Comparison of ENCODE assay signal across 10 cellular contexts in the genomic region with DNA sequence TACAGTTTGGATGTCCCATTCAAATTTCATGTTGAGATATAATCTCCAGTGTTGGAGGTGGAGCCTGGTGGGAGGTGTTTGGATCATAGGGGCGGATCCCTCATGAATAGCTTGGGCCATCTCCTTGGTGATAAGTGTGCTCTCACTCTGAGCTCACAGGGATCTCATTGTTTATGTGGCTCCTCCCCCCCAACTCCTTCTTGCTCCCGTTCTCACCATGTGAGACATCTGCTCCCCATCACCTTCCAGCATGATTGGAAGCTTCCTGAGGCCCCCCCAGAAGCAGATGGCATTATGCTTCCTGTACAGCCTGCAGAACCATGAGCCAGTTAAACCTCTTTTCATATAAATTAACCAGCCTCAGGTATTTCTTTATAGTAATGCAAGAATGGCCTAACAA. TPM values are rescaled to one million over a fixed set of nuclear protein-coding genes. Genes with fewer than 3 reads are reported as not detected.
DNase-seq lines count a peak whose midpoint lies in the region; FAIRE-seq and TF ChIP-seq lines count a peak whose summit lies in the region.
"Had no signal": no experiment of that assay in that cellular context is flagged by ENCODE, and none has a peak within 500 bp of the region (broad histone marks: within the 10 kb centered on the region; RNA-seq: fewer than 3 reads in every experiment).

No MANE protein-coding gene starts in this region.

- no peak overlapping the region for H3K27ac ChIP-seq in small intestine (ENCODE audit: low read depth in 1 of 2, low read length in 1 of 2)

- H3K27me3 ChIP-seq in small intestine (ENCODE audit: control insufficient read depth in 2 of 2, insufficient read depth in 2 of 2, low read length in 2 of 2): no peaks in the 10 kb centered on the region

- peaks cover 5 to 8% of the 10 kb centered on the region in 2 donors for H3K4me1 ChIP-seq in small intestine (ENCODE audit: control insufficient read depth in 2 of 2, insufficient read depth in 1 of 2, low read depth in 1 of 2, low read length in 1 of 2)

- 31 to 50% (median 39%) methylated on average over 2 of the region's 2 CpGs for WGBS in small intestine, 3 donors

- no peak for TF ChIP-seq POLR2A in NB4 (IDR thresholded peaks at IDR 0.05; ENCODE audit: extremely low read depth, insufficient read length)

- H3K9me3 ChIP-seq in small intestine (ENCODE audit: control insufficient read depth, low read depth): no peaks in the 10 kb centered on the region

- no peak overlapping the region for H3K4me3 ChIP-seq in NB4 (ENCODE audit: low read depth, low read length)
- no peak overlapping the region for H3K4me3 ChIP-seq in small intestine (ENCODE audit: low read depth in 1 of 2, low read length in 2 of 2)

- FAIRE-seq in RCC 7860 (lab: Jason Lieb, UNC) (no peak), small intestine (lab: Jason Lieb, UNC) (no peak)

- H3K36me3 ChIP-seq in small intestine (ENCODE audit: control insufficient read depth in 2 of 2, insufficient read depth in 2 of 2, low read length in 2 of 2): no peaks in the 10 kb centered on the region

- TF ChIP-seq CTCF in NB4 (IDR thresholded peaks at IDR 0.05; ENCODE audit: low read depth, low read length): no peak

- peak in 2 of 3 experiments; percentile 19 to 63 for DNase-seq in NCI-H1417 (lab: John Stamatoyannopoulos, UW)
- no peak for DNase-seq in NCI-H1417 treated with DMSO at 0.1 percent for 48 hours (lab: John Stamatoyannopoulos, UW)
- DNase-seq in NB4 (ENCODE audit: low read depth): peak; percentile 36
- DNase-seq in SW 1271 (lab: John Stamatoyannopoulos, UW): peak; percentile 38 to 54
- DNase-seq in islet precursor cell: peak; percentile 64
- DNase-seq in RCC 7860 (ENCODE audit: low spot score): no peak
- DNase-seq in SHP77 treated with DMSO at 0.1 percent for 48 hours (lab: John Stamatoyannopoulos, UW): no peak
- no peak for DNase-seq in small intestine
- DNase-seq: NCI-H446 treated with DMSO at 0.1 percent for 48 hours, T-helper 2 cell had no signal

RNA-seq across cellular contexts. Expression of gene INPP1, which starts 3.0 kb away (rescaled TPM):
- polyA plus RNA-seq in small intestine: 10 to 100 TPM; 32.8 to 77.2 (median 74.6) TPM

RNA-seq across cellular contexts. Expression of gene HIBCH, which starts 20.7 kb away (rescaled TPM):
- polyA plus RNA-seq in small intestine: 10 to 100 TPM; 27.0 to 45.5 (median 28.6) TPM

Comparison
In these comparisons a context has a peak if more than half of its experiments do, and no peak if none do; other contexts are left out.
1. DNase-seq: peak in NCI-H1417 (2 of 3), NB4 (single experiment), SW 1271 (2 of 2) and islet precursor cell (single experiment); none in NCI-H1417 treated with DMSO at 0.1 percent for 48 hours (single experiment), RCC 7860 (single experiment), SHP77 treated with DMSO at 0.1 percent for 48 hours (single experiment) and small intestine (single experiment).